Comparison of ENCODE assay signal across 3 cellular contexts in the genomic region with DNA sequence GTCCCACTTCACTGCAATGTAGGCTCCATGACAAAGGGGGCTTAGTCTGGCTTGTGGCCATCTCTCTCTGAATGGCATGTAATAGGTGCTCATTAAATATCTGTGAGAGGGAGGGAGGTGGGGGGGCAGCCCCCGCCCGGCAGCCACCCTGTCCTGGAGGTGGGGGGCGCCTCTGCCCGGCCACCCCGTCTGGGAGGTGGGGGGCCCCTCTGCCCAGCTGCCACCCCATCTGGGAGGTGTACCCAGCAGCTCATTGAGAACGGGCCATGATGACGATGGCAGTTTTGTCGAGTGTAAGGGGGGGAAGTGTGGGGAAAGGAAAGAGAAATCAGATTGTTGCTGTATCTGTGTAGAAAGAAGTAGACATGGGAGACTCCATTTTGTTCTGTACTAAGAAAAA.
A peak's percentile ranks its signal among the peaks of the same experiment; 100 is the strongest.
DNase-seq lines count a peak whose midpoint lies in the region; TF ChIP-seq lines count a peak whose summit lies in the region.
"Not testable (repeated sequence)": the region's sequence is repeated elsewhere in the genome, so short reads cannot be mapped to it uniquely, and the experiment has no call there.

No MANE protein-coding gene starts in this region.

- not testable (repeated sequence) for TF ChIP-seq CTCF in coronary artery (IDR thresholded peaks at IDR 0.05); osteocyte (IDR thresholded peaks at IDR 0.05)

- not testable (repeated sequence) for H3K27ac ChIP-seq in coronary artery

- H3K4me1 Mint-ChIP-seq in osteocyte (ENCODE audit: unreplicated experiment), result not testable (repeated sequence)

- H3K9me3 Mint-ChIP-seq in osteocyte (ENCODE audit: unreplicated experiment), result peaks cover 52% of the 10 kb centered on the region

- not testable (repeated sequence) for H3K4me3 ChIP-seq in coronary artery

- not testable (repeated sequence) for H3K4me3 Mint-ChIP-seq in osteocyte (ENCODE audit: unreplicated experiment)

- not testable (repeated sequence) for H3K27ac Mint-ChIP-seq in osteocyte (ENCODE audit: unreplicated experiment)

- H3K36me3 Mint-ChIP-seq in osteocyte (ENCODE audit: unreplicated experiment), result not testable (repeated sequence)

- peak; percentile 19 for DNase-seq in coronary artery (ENCODE audit: low spot score)
- DNase-seq in islet precursor cell, result peak; percentile 0
- DNase-seq in osteocyte (ENCODE audit: extremely low spot score, unreplicated experiment), result peak; percentile 64

- H3K27me3 Mint-ChIP-seq in osteocyte (ENCODE audit: unreplicated experiment), result not testable (repeated sequence)

Comparison
In these comparisons a context has a peak if more than half of its experiments do, and no peak if none do; other contexts are left out.
1. DNase-seq: peak in every context shown above with its lines; median percentile 64 in osteocyte; 19 in coronary artery; 0 in islet precursor cell.